ENCODE assay signal across 17 cellular contexts in the genomic region with DNA sequence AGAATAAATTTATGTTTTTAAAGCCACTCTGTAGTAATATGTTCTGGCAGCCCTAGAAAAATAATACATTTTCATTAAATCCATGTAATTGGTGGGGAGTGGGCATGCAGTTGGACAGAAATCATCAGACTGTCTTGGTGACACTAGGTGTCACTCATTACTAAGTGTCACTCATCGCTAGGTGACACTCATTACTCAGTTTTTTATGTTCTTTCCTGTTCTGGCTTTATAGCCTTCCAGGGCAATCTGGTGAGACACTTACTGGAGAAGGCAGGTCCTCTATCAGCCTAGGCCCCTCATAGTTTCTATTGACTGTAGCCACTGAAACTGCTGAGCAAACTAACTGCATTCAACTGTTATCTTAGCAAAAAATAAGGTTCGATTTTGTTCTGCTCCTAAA.
DNase-seq lines count a peak whose midpoint lies in the region; ATAC-seq and TF ChIP-seq lines count a peak whose summit lies in the region.
"Had no signal": no experiment of that assay in that cellular context is flagged by ENCODE, and none has a peak within 500 bp of the region (broad histone marks: within the 10 kb centered on the region; RNA-seq: fewer than 3 reads in every experiment).

No MANE protein-coding gene starts in this region.

- no peak overlapping the region for H3K27ac ChIP-seq in C4-2B
- H3K27ac ChIP-seq in breast epithelium: no peak overlapping the region
- H3K27ac ChIP-seq: KMS-11 had no signal

- H3K4me3 ChIP-seq in GM12865 (ENCODE audit: low read depth, low read length) (no peak overlapping the region), NB4 (ENCODE audit: low read depth, low read length) (no peak overlapping the region), breast epithelium (no peak overlapping the region)

- TF ChIP-seq POLR2A in NB4 (IDR thresholded peaks at IDR 0.05; ENCODE audit: extremely low read depth, insufficient read length): no peak
- TF ChIP-seq POLR2A in breast epithelium (IDR thresholded peaks at IDR 0.05): no peak

- in situ Hi-C loops in SK-MEL-5 (cut with HindIII; ENCODE audit: low pct_unique_long_range_greater_than_20kb, low sequenced_read_pairs): no loop called here

- no peaks in the 10 kb centered on the region for H3K27me3 ChIP-seq in breast epithelium

- peak; percentile 20; the same call in 1 of the 2 replicates for TF ChIP-seq CTCF in C4-2B (conservative IDR thresholded peaks at IDR 0.05)
- no peak for TF ChIP-seq CTCF in GM12865 (IDR thresholded peaks at IDR 0.05; ENCODE audit: insufficient read depth, low read depth, low read length, missing control alignments)
- TF ChIP-seq CTCF in NB4 (IDR thresholded peaks at IDR 0.05; ENCODE audit: low read depth, low read length): no peak
- no peak for TF ChIP-seq CTCF in breast epithelium (IDR thresholded peaks at IDR 0.05)

- DNase-seq in GM12865 (ENCODE audit: low read depth) (peak; percentile 1), NB4 (ENCODE audit: low read depth) (peak; percentile 4), SK-MEL-5 (ENCODE audit: low read depth, low spot score) (peak; percentile 15), SKM-1 treated with dmso at 0.1 percent for 144 hours (lab: John Stamatoyannopoulos, UW; ENCODE audit: unreplicated experiment) (no peak), inferior parietal cortex (ENCODE audit: extremely low spot score) (no peak), breast epithelium (ENCODE audit: low spot score in 2 of 2) (no peak)
- DNase-seq: CD4-positive, alpha-beta T cell; DMS79 treated with DMSO at 0.1 percent for 48 hours; NCI-H1436; NCI-H2081 treated with DMSO at 0.1 percent for 48 hours; NCI-H446; NCI-H774; Right ventricle myocardium superior; T-helper 17 cell had no signal

- no peaks in the 10 kb centered on the region for H3K4me1 ChIP-seq in breast epithelium

- ATAC-seq in GM18868 (IDR thresholded peaks at IDR 0.05; ENCODE audit: unreplicated experiment): no peak
- ATAC-seq: T-helper 17 cell had no signal

- intact Hi-C loops in breast epithelium (cut with DNase I; ENCODE audit: low total_unique reads): no loop called here

- H3K36me3 ChIP-seq in breast epithelium: no peaks in the 10 kb centered on the region

- H3K9me3 ChIP-seq in breast epithelium: no peaks in the 10 kb centered on the region

Comparison
In these comparisons a context has a peak if more than half of its experiments do, and no peak if none do; other contexts are left out.
1. DNase-seq: peak in GM12865 (single experiment), NB4 (single experiment) and SK-MEL-5 (single experiment); none in SKM-1 treated with dmso at 0.1 percent for 144 hours (single experiment), inferior parietal cortex (single experiment) and breast epithelium (0 of 2).